In the genomic region with DNA sequence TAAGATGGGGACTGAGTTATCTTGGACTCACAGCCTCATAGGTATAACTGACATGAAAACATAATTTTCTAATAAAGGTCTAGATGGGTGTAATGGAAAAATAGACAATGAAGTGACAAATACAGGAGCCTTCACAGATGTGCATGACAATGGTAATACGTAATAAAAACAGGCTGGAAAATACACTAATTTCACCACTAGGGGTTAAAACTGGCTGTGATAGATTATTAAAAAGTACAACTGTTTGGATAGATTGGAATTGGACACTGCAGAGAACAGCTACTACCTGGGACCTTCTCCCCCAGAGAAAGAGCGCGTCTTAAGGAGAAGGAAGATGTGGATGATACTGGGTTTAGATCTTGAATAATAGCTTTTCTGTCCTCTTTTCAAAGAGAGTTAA, we compare ENCODE assay signal across 29 cellular contexts. TPM values are rescaled to one million over a fixed set of nuclear protein-coding genes. Genes with fewer than 3 reads are reported as not detected.
DNase-seq lines count a peak whose midpoint lies in the region; ATAC-seq and TF ChIP-seq lines count a peak whose summit lies in the region.
"Had no signal": no experiment of that assay in that cellular context is flagged by ENCODE, and none has a peak within 500 bp of the region (broad histone marks: within the 10 kb centered on the region; RNA-seq: fewer than 3 reads in every experiment).

No MANE protein-coding gene starts in this region.

- no peaks in the 10 kb centered on the region for H4K20me1 ChIP-seq in PC-3 (ENCODE audit: low read length)

- CTCF ChIA-PET in PC-3 (lab: Charles Lee): no interaction called here

- H3F3A ChIP-seq in PC-3 (ENCODE audit: low read length, unreplicated experiment): no peaks in the 10 kb centered on the region

- no peak overlapping the region for H3K27ac ChIP-seq in PC-3 (ENCODE audit: low read length)
- no peak overlapping the region for H3K27ac ChIP-seq in psoas muscle
- H3K27ac ChIP-seq: cardiac muscle cell, esophagus squamous epithelium, gastrocnemius medialis, testis, uterus had no signal

- no peak overlapping the region for H2AFZ ChIP-seq in PC-3 (ENCODE audit: low read length)
- H2AFZ ChIP-seq: GM23338 had no signal

- peaks cover 2% of the 10 kb centered on the region for H3K27me3 Mint-ChIP-seq in endothelial cell (ENCODE audit: unreplicated experiment)
- H3K27me3 Mint-ChIP-seq in progenitor cell of endocrine pancreas: no peaks in the 10 kb centered on the region
- H3K27me3 Mint-ChIP-seq: activated naive CD4-positive, alpha-beta T cell treated with anti-CD3 and anti-CD28 coated beads, Interleukin-2, amount 10 ng/mL, durations not matched to agents 7 days and 5 days had no signal

- no peaks in the 10 kb centered on the region for H3K36me3 Mint-ChIP-seq in endothelial cell (ENCODE audit: low read depth, unreplicated experiment)
- H3K36me3 Mint-ChIP-seq in progenitor cell of endocrine pancreas (ENCODE audit: insufficient read depth): no peaks in the 10 kb centered on the region
- H3K36me3 Mint-ChIP-seq: activated naive CD4-positive, alpha-beta T cell treated with anti-CD3 and anti-CD28 coated beads, Interleukin-2, amount 10 ng/mL, durations not matched to agents 7 days and 5 days; IgD-negative memory B cell had no signal

- H3K4me2 ChIP-seq in PC-3 (ENCODE audit: low read length): no peak overlapping the region
- H3K4me2 ChIP-seq: GM23338 had no signal

- H3K79me2 ChIP-seq in PC-3 (ENCODE audit: low read length): no peaks in the 10 kb centered on the region

- H3K9me3 Mint-ChIP-seq in endothelial cell (ENCODE audit: unreplicated experiment) (no peaks in the 10 kb centered on the region), progenitor cell of endocrine pancreas (ENCODE audit: low read depth) (no peaks in the 10 kb centered on the region)
- H3K9me3 Mint-ChIP-seq: activated naive CD4-positive, alpha-beta T cell treated with anti-CD3 and anti-CD28 coated beads, Interleukin-2, amount 10 ng/mL, durations not matched to agents 7 days and 5 days; GM23338; WTC11 had no signal

- H3K9me3 ChIP-seq in PC-3 (ENCODE audit: low read length): no peaks in the 10 kb centered on the region
- H3K9me3 ChIP-seq in psoas muscle: no peaks in the 10 kb centered on the region
- H3K9me3 ChIP-seq: esophagus squamous epithelium, gastrocnemius medialis, testis, uterus had no signal

- H3K4me3 ChIP-seq in GM12875 (ENCODE audit: low read depth, low read length): no peak overlapping the region
- no peak overlapping the region for H3K4me3 ChIP-seq in PC-3 (ENCODE audit: low read length)
- H3K4me3 ChIP-seq in psoas muscle: no peak overlapping the region
- H3K4me3 ChIP-seq: cardiac muscle cell, esophagus squamous epithelium, gastrocnemius medialis, GM23338, testis, uterus had no signal

- DNase-seq in PC-3 (peak; percentile 18), endothelial cell (ENCODE audit: low spot score) (no peak), progenitor cell of endocrine pancreas (ENCODE audit: low spot score, unreplicated experiment) (no peak), LoVo (ENCODE audit: low spot score) (no peak), psoas muscle (no peak)
- DNase-seq in central memory CD4-positive, alpha-beta T cell: no peak
- DNase-seq: activated naive CD4-positive, alpha-beta T cell treated with anti-CD3 and anti-CD28 coated beads, Interleukin-2, amount 10 ng/mL, durations not matched to agents 7 days and 5 days; cortex of kidney; esophagus squamous epithelium; gastrocnemius medialis; hippocampal formation; mesenchymal stem cell; NCI-H1417; NCI-H2081; nucleus accumbens; OCI-M1; SHP77 treated with DMSO at 0.1 percent for 48 hours; stimulated activated naive CD4-positive, alpha-beta T cell treated with Interleukin-2 at 50 U/mL for 16 hours; SW 1271; T1000; testis; uterus had no signal

- H3K4me1 ChIP-seq in PC-3 (ENCODE audit: insufficient read depth, low read length) (peaks cover 5% of the 10 kb centered on the region; the same call in 1 of the 2 replicates), psoas muscle (no peaks in the 10 kb centered on the region)
- H3K4me1 ChIP-seq: esophagus squamous epithelium, gastrocnemius medialis, testis, uterus had no signal

- H3K4me1 Mint-ChIP-seq in endothelial cell (ENCODE audit: unreplicated experiment) (peaks cover under 1% of the 10 kb centered on the region), progenitor cell of endocrine pancreas (ENCODE audit: low read depth) (peaks cover 2% of the 10 kb centered on the region)
- H3K4me1 Mint-ChIP-seq: activated naive CD4-positive, alpha-beta T cell treated with anti-CD3 and anti-CD28 coated beads, Interleukin-2, amount 10 ng/mL, durations not matched to agents 7 days and 5 days; IgD-negative memory B cell had no signal

- TF ChIP-seq CTCF in GM12875 (IDR thresholded peaks at IDR 0.05; ENCODE audit: borderline replicate concordance, insufficient read depth, low read depth, low read length) (0 out of 2 replicates have a peak, but pooled peaks have one; percentile 7), PC-3 (conservative IDR thresholded peaks at IDR 0.05; ENCODE audit: low read depth, low read length) (peak; percentile 54; the same call in 1 of the 2 replicates), endothelial cell (IDR thresholded peaks at IDR 0.05; ENCODE audit: unreplicated experiment) (peak; percentile 64), progenitor cell of endocrine pancreas (IDR thresholded peaks at IDR 0.05; ENCODE audit: unreplicated experiment) (peak; percentile 46), psoas muscle (IDR thresholded peaks at IDR 0.05) (no peak)

- no peak overlapping the region for H3K4me3 Mint-ChIP-seq in endothelial cell (ENCODE audit: unreplicated experiment)
- H3K4me3 Mint-ChIP-seq in progenitor cell of endocrine pancreas (ENCODE audit: low read depth): no peak overlapping the region
- H3K4me3 Mint-ChIP-seq: activated naive CD4-positive, alpha-beta T cell treated with anti-CD3 and anti-CD28 coated beads, Interleukin-2, amount 10 ng/mL, durations not matched to agents 7 days and 5 days; GM23338; IgD-negative memory B cell; WTC11 had no signal

- no peaks in the 10 kb centered on the region for H3K9me2 ChIP-seq in PC-3 (replicated peaks; ENCODE audit: low read length)

- no peak for ATAC-seq in PC-3
- ATAC-seq in GM18520 (IDR thresholded peaks at IDR 0.05; ENCODE audit: unreplicated experiment): no peak
- no peak for ATAC-seq in psoas muscle
- ATAC-seq: gastrocnemius medialis, GM23338, left lobe of liver, WTC11 had no signal

- intact Hi-C loops in PC-3 (cut with micrococcal nuclease) (loop anchor here (5.0 to 10.0 kb wide), 2 partner anchors 126 to 419 kb away; no protein-coding TSS in a partner anchor), psoas muscle (cut with DNase I) (no loop called here)

- H3K27me3 ChIP-seq in PC-3 (ENCODE audit: low read length): no peaks in the 10 kb centered on the region
- H3K27me3 ChIP-seq in psoas muscle (ENCODE audit: insufficient read depth in 3 of 3, low read length in 2 of 3): peaks cover 0 to 3% (median 0%) of the 10 kb centered on the region in 3 donors
- H3K27me3 ChIP-seq: cardiac muscle cell, testis, uterus had no signal

- POLR2A ChIA-PET in PC-3 (lab: Charles Lee; ENCODE audit: unreplicated experiment): no interaction called here

- 92 to 94% (median 93%) methylated on average over 3 of the region's 3 CpGs for WGBS in psoas muscle, 3 donors

- BruUV-seq in PC-3 (replicated peaks; lab: Mats Ljungman, UMichigan): no TSS peak

- no peaks in the 10 kb centered on the region for H3K36me3 ChIP-seq in PC-3 (ENCODE audit: low read depth, low read length)
- no peaks in the 10 kb centered on the region for H3K36me3 ChIP-seq in psoas muscle (ENCODE audit: insufficient read depth in 1 of 2, low read depth in 1 of 2)
- H3K36me3 ChIP-seq: cardiac muscle cell, esophagus squamous epithelium, gastrocnemius medialis, uterus had no signal

- H3K27ac Mint-ChIP-seq in endothelial cell (ENCODE audit: unreplicated experiment): no peak overlapping the region
- H3K27ac Mint-ChIP-seq in progenitor cell of endocrine pancreas: no peak overlapping the region
- H3K27ac Mint-ChIP-seq: activated naive CD4-positive, alpha-beta T cell treated with anti-CD3 and anti-CD28 coated beads, Interleukin-2, amount 10 ng/mL, durations not matched to agents 7 days and 5 days; GM23338; WTC11 had no signal

- H3K9ac ChIP-seq in PC-3 (ENCODE audit: low read length): no peak overlapping the region

RNA-seq across cellular contexts. Expression of a gene that starts 9.8 kb away (rescaled TPM):
- total RNA-seq in PC-3 (2014; rRNA removed) (2.0 and 2.5 TPM in 2 replicates), endothelial cell (ENCODE audit: unreplicated experiment) (10.1 TPM), progenitor cell of endocrine pancreas (12.9 and 14.6 TPM in 2 replicates), psoas muscle (1 to 10 TPM in 3 of 4 donors, under 1 TPM in 1; 0.76 to 2.3 (median 1.7) TPM)
- polyA plus RNA-seq in psoas muscle: under 1 TPM; 0.23 to 0.97 (median 0.56) TPM
- polyA plus RNA-seq: IgD-negative memory B cell had no signal
